1 cellular context compared by ENCODE assay signal in genomic region chr12:70660002-70660604, GRCh38.
TF ChIP-seq lines count a peak whose summit lies in the region.

No MANE protein-coding gene starts in this region.

TF ChIP-seq in HEK293, 187 proteins besides CTCF, POLR2A, EP300 and RAD21 (continued from another document):
- TF ChIP-seq, protein P1, sequence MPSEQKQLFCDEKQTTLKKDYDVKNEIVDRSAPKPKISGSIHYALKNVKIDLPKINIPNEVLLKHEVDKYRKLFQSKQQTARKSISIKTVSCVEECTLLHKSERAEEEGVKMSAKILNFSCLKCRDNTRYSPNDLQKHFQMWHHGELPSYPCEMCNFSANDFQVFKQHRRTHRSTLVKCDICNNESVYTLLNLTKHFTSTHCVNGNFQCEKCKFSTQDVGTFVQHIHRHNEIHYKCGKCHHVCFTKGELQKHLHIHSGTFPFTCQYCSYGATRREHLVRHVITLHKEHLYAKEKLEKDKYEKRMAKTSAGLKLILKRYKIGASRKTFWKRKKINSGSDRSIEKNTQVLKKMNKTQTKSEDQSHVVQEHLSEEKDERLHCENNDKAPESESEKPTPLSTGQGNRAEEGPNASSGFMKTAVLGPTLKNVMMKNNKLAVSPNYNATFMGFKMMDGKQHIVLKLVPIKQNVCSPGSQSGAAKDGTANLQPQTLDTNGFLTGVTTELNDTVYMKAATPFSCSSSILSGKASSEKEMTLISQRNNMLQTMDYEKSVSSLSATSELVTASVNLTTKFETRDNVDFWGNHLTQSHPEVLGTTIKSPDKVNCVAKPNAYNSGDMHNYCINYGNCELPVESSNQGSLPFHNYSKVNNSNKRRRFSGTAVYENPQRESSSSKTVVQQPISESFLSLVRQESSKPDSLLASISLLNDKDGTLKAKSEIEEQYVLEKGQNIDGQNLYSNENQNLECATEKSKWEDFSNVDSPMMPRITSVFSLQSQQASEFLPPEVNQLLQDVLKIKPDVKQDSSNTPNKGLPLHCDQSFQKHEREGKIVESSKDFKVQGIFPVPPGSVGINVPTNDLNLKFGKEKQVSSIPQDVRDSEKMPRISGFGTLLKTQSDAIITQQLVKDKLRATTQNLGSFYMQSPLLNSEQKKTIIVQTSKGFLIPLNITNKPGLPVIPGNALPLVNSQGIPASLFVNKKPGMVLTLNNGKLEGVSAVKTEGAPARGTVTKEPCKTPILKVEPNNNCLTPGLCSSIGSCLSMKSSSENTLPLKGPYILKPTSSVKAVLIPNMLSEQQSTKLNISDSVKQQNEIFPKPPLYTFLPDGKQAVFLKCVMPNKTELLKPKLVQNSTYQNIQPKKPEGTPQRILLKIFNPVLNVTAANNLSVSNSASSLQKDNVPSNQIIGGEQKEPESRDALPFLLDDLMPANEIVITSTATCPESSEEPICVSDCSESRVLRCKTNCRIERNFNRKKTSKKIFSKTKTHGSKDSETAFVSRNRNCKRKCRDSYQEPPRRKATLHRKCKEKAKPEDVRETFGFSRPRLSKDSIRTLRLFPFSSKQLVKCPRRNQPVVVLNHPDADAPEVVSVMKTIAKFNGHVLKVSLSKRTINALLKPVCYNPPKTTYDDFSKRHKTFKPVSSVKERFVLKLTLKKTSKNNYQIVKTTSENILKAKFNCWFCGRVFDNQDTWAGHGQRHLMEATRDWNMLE (tag by site-specific recombination; conservative IDR thresholded peaks at IDR 0.05; ENCODE audit: low read depth) = peak; percentile 80
- no peak for TF ChIP-seq ZBTB48 (tag by site-specific recombination; IDR thresholded peaks at IDR 0.05)
- TF ChIP-seq ZNF623 (tag by site-specific recombination; IDR thresholded peaks at IDR 0.05) = peak; percentile 57
- TF ChIP-seq ZNF350 (tag by site-specific recombination; IDR thresholded peaks at IDR 0.05) = no peak
- TF ChIP-seq ZNF140 (tag by site-specific recombination; IDR thresholded peaks at IDR 0.05) = 0 out of 2 replicates have a peak, but pooled peaks have one; percentile 57
- no peak for TF ChIP-seq ZNF701 (tag by site-specific recombination; IDR thresholded peaks at IDR 0.05)
- TF ChIP-seq SP2 (tag by site-specific recombination; IDR thresholded peaks at IDR 0.05) = no peak
- peak; percentile 48; the same call in 1 of the 2 replicates for TF ChIP-seq ZBTB8A (tag by site-specific recombination; IDR thresholded peaks at IDR 0.05)
